ENCODE assay signal across 10 cellular contexts in genomic region chr7:98697083-98697482, GRCh38.
"Had no signal": no experiment of that assay in that cellular context is flagged by ENCODE, and none has a peak within 500 bp of the region (broad histone marks: within the 10 kb centered on the region; RNA-seq: fewer than 3 reads in every experiment).

No MANE protein-coding gene starts in this region.

- H3K27ac ChIP-seq: GM23248, KMS-11 had no signal

- H3K27ac Mint-ChIP-seq: HFFc6 had no signal

- H3K4me2 ChIP-seq: KMS-11 had no signal

- ATAC-seq: HCT116 had no signal

- FAIRE-seq: HTR-8/SVneo had no signal

- H3K4me3 Mint-ChIP-seq: HFFc6 had no signal

- H3K36me3 ChIP-seq: HAP-1 had no signal

- H3K4me3 ChIP-seq: GM23248, HAP-1 had no signal

- H3K4me1 ChIP-seq: HAP-1 had no signal

- DNase-seq: GM23248, GOT3, H7, HFFc6, IMR-90, KBM-7 had no signal

- H3K9ac ChIP-seq: GM23248, KMS-11 had no signal

- H2AFZ ChIP-seq: GM23248 had no signal
